Comparison of ENCODE assay signal across 14 cellular contexts in genomic region chr1:69649383-69649782, GRCh38.
DNase-seq lines count a peak whose midpoint lies in the region; ATAC-seq and TF ChIP-seq lines count a peak whose summit lies in the region.
"Had no signal": no experiment of that assay in that cellular context is flagged by ENCODE, and none has a peak within 500 bp of the region (broad histone marks: within the 10 kb centered on the region; RNA-seq: fewer than 3 reads in every experiment).

No MANE protein-coding gene starts in this region.

- H3K27ac Mint-ChIP-seq in CD8-positive, alpha-beta T cell, result peak overlapping the region; percentile 60
- H3K27ac Mint-ChIP-seq: CD4-positive, alpha-beta memory T cell; GM23338; H9 had no signal

- no peaks in the 10 kb centered on the region for H3F3A ChIP-seq in SK-N-SH (replicated peaks; ENCODE audit: insufficient read depth)

- no peak for TF ChIP-seq CTCF in CD8-positive, alpha-beta T cell (IDR thresholded peaks at IDR 0.05)
- no peak for TF ChIP-seq CTCF in SK-N-SH (IDR thresholded peaks at IDR 0.05)

- no peaks in the 10 kb centered on the region for H4K20me1 ChIP-seq in SK-N-SH (ENCODE audit: insufficient read depth)

- H3K27me3 Mint-ChIP-seq in CD8-positive, alpha-beta T cell (ENCODE audit: low read depth), result no peaks in the 10 kb centered on the region
- H3K27me3 Mint-ChIP-seq: CD4-positive, alpha-beta memory T cell had no signal

- no peak overlapping the region for H3K4me3 Mint-ChIP-seq in CD8-positive, alpha-beta T cell
- H3K4me3 Mint-ChIP-seq: CD4-positive, alpha-beta memory T cell; GM23338; H9 had no signal

- H3K4me1 Mint-ChIP-seq in CD8-positive, alpha-beta T cell (ENCODE audit: low read depth), result no peaks in the 10 kb centered on the region
- H3K4me1 Mint-ChIP-seq: CD4-positive, alpha-beta memory T cell; GM23338; H9 had no signal

- POLR2A ChIA-PET in CD8-positive, alpha-beta T cell (lab: Charles Lee), result no interaction called here
- POLR2A ChIA-PET in SK-N-SH (lab: Yijun Ruan, JAX), result no interaction called here

- DNase-seq in CD8-positive, alpha-beta T cell, result no peak
- DNase-seq in NCI-H82 (lab: John Stamatoyannopoulos, UW) (peak; percentile 59), SK-N-SH (peak; percentile 8), NCI-H345 treated with DMSO at 0.1 percent for 48 hours (lab: John Stamatoyannopoulos, UW; ENCODE audit: unreplicated experiment) (no peak)
- DNase-seq: C1 segment of cervical spinal cord; Caco-2; CD4-positive, alpha-beta memory T cell; DMS153; DND-41; H9 had no signal

- H3K27ac ChIP-seq in CD8-positive, alpha-beta T cell (ENCODE audit: low read depth, low read length), result no peak overlapping the region
- H3K27ac ChIP-seq in SK-N-SH (ENCODE audit: low read depth in 2 of 2, low read length in 1 of 2), result no peak overlapping the region

- WGBS in SK-N-SH (ENCODE audit: low lambda C conversion rate), result 51% methylated on average over 2 of the region's 2 CpGs

- no peaks in the 10 kb centered on the region for H3K9me2 ChIP-seq in SK-N-SH

- no peaks in the 10 kb centered on the region for H3K36me3 Mint-ChIP-seq in CD8-positive, alpha-beta T cell
- H3K36me3 Mint-ChIP-seq: CD4-positive, alpha-beta memory T cell had no signal

- no peaks in the 10 kb centered on the region for H3K36me3 ChIP-seq in CD8-positive, alpha-beta T cell (ENCODE audit: insufficient read depth, low read length)
- H3K36me3 ChIP-seq in SK-N-SH (replicated peaks in 1 of 2; ENCODE audit: control insufficient read depth in 1 of 2, insufficient read depth in 2 of 2, low read length in 1 of 2), result no peaks in the 10 kb centered on the region

- no peak for ATAC-seq in CD8-positive, alpha-beta T cell
- no peak for ATAC-seq in GM21825 (IDR thresholded peaks at IDR 0.05; ENCODE audit: unreplicated experiment)
- no peak for ATAC-seq in GM18907 (IDR thresholded peaks at IDR 0.05; ENCODE audit: unreplicated experiment)
- ATAC-seq: GM23338, HCT116 had no signal

- no peaks in the 10 kb centered on the region for H3K9me3 Mint-ChIP-seq in CD8-positive, alpha-beta T cell
- H3K9me3 Mint-ChIP-seq: GM23338, H9 had no signal

- H3K4me2 ChIP-seq in SK-N-SH, result no peak overlapping the region
- H3K4me2 ChIP-seq: GM23338 had no signal

- intact Hi-C loops in CD8-positive, alpha-beta T cell (cut with DNase I, micrococcal nuclease), result no loop called here

- H3K4me3 ChIP-seq in CD8-positive, alpha-beta T cell (ENCODE audit: low read depth, low read length), result no peak overlapping the region
- H3K4me3 ChIP-seq in SK-N-SH (ENCODE audit: low read depth in 2 of 2, low read length in 1 of 2), result no peak overlapping the region
- H3K4me3 ChIP-seq: GM23338 had no signal

- H3K4me1 ChIP-seq in CD8-positive, alpha-beta T cell (ENCODE audit: insufficient read depth, low read length), result no peaks in the 10 kb centered on the region
- H3K4me1 ChIP-seq in SK-N-SH (ENCODE audit: control insufficient read depth in 1 of 2, insufficient read depth in 2 of 2, low read depth in 1 of 2, low read length in 1 of 2), result no peaks in the 10 kb centered on the region
- H3K4me1 ChIP-seq: Caco-2 had no signal

- H3K79me2 ChIP-seq in SK-N-SH (ENCODE audit: insufficient read depth), result no peaks in the 10 kb centered on the region

- CTCF ChIA-PET in CD8-positive, alpha-beta T cell (lab: Charles Lee), result no interaction called here
- CTCF ChIA-PET in SK-N-SH (lab: Yijun Ruan, JAX), result no interaction called here

- TF ChIP-seq EP300 in SK-N-SH (IDR thresholded peaks at IDR 0.05; ENCODE audit: borderline replicate concordance in 1 of 2, low read depth in 1 of 2, low read length in 1 of 2), result peak in 1 of 2 experiments; percentile 51; a peak in 1 of 4 replicates

- no peaks in the 10 kb centered on the region for H3K9me3 ChIP-seq in CD8-positive, alpha-beta T cell (ENCODE audit: low read length)
- no peaks in the 10 kb centered on the region for H3K9me3 ChIP-seq in SK-N-SH
- H3K9me3 ChIP-seq: Caco-2 had no signal

- no peak overlapping the region for H3K9ac ChIP-seq in SK-N-SH

- no peak for TF ChIP-seq RAD21 in SK-N-SH (IDR thresholded peaks at IDR 0.05; ENCODE audit: low read length)

- H2AFZ ChIP-seq in SK-N-SH (ENCODE audit: low read depth), result peak overlapping the region; percentile 41; the same call in 1 of the 2 replicates
- H2AFZ ChIP-seq: GM23338 had no signal

- no peaks in the 10 kb centered on the region for H3K27me3 ChIP-seq in CD8-positive, alpha-beta T cell (ENCODE audit: insufficient read depth, low read length)
- no peaks in the 10 kb centered on the region for H3K27me3 ChIP-seq in SK-N-SH (ENCODE audit: insufficient read depth)

TF ChIP-seq in SK-N-SH, 30 proteins besides CTCF, POLR2A, EP300 and RAD21:
- no peak for TF ChIP-seq CHD2 (IDR thresholded peaks at IDR 0.05; ENCODE audit: low read length, partially characterized antibody)
- TF ChIP-seq NRF1 (IDR thresholded peaks at IDR 0.05; ENCODE audit: low read depth, low read length), result no peak
- no peak for TF ChIP-seq ZBTB33 (IDR thresholded peaks at IDR 0.05; ENCODE audit: borderline replicate concordance, low read depth)
- TF ChIP-seq FOXJ3 (CRISPR knock-in tag; IDR thresholded peaks at IDR 0.05), result no peak
- TF ChIP-seq JUND (IDR thresholded peaks at IDR 0.05), result no peak
- no peak for TF ChIP-seq IRF3 (IDR thresholded peaks at IDR 0.05; ENCODE audit: low read depth, low read length)
- no peak for TF ChIP-seq PBX3 (IDR thresholded peaks at IDR 0.05)

Comparison
In these comparisons a context has a peak if more than half of its experiments do, and no peak if none do; other contexts are left out.
1. DNase-seq: peak in NCI-H82 (single experiment) and SK-N-SH (single experiment); none in CD8-positive, alpha-beta T cell (0 of 7) and NCI-H345 treated with DMSO at 0.1 percent for 48 hours (single experiment).